ENCODE assay signal across 30 cellular contexts in genomic region chr20:62581806-62582205, GRCh38.
"Had no signal": no experiment of that assay in that cellular context is flagged by ENCODE, and none has a peak within 500 bp of the region (broad histone marks: within the 10 kb centered on the region; RNA-seq: fewer than 3 reads in every experiment).

No MANE protein-coding gene starts in this region.

- H3K27me3 ChIP-seq: cardiac muscle cell had no signal

- ATAC-seq: activated CD4-positive, CD25-positive, alpha-beta regulatory T cell treated with anti-CD3 and anti-CD28 coated beads, Interleukin-2, amount 50 U/mL, for 24 hours; left colon; natural killer cell treated with Interleukin-12 subunit alpha and Interleukin-12 subunit beta and Interleukin-15 and Interleukin-18, amount 100 ng/mL, for 72 hours had no signal

- H3K9me3 ChIP-seq: ascending aorta, colonic mucosa, esophagus squamous epithelium, neutrophil, sigmoid colon, uterus had no signal

- H3K36me3 ChIP-seq: ascending aorta, cardiac muscle cell, colonic mucosa, esophagus squamous epithelium, neutrophil, sigmoid colon, uterus, WERI-Rb-1 had no signal

- H3K27ac ChIP-seq: ascending aorta, cardiac muscle cell, colonic mucosa, epithelial cell of prostate, esophagus squamous epithelium, neutrophil, sigmoid colon, uterus, WERI-Rb-1 had no signal

- H3K4me3 ChIP-seq: ascending aorta, cardiac muscle cell, colonic mucosa, esophagus squamous epithelium, sigmoid colon, smooth muscle cell, uterus had no signal

- H3K4me1 ChIP-seq: ascending aorta, colonic mucosa, uterus had no signal

- DNase-seq: activated CD4-positive, alpha-beta T cell treated with anti-CD3 and anti-CD28 coated beads for 48 hours; activated CD4-positive, alpha-beta T cell treated with anti-CD3 and anti-CD28 coated beads, Interleukin-2, amount 50 U/mL, for 48 hours; activated CD8-positive, alpha-beta memory T cell treated with anti-CD3 and anti-CD28 coated beads, Interleukin-2, amount 50 U/mL, for 4 hours; activated effector memory CD4-positive, alpha-beta T cell treated with anti-CD3 and anti-CD28 coated beads, Interleukin-2, amount 50 U/mL, for 16 hours; activated naive CD4-positive, alpha-beta T cell treated with anti-CD3 and anti-CD28 coated beads for 36 hours; activated naive CD8-positive, alpha-beta T cell treated with anti-CD3 and anti-CD28 coated beads, Interleukin-2, amount 10 ng/mL, durations not matched to agents 7 days and 5 days; activated T-cell treated with anti-CD3 and anti-CD28 coated beads, Interleukin-2, amount 50 U/mL, for 1 hour; cerebellar nuclear complex; colonic mucosa; effector CD8-positive, alpha-beta T cell; esophagus squamous epithelium; foreskin melanocyte; islet precursor cell; left colon; sigmoid colon; stimulated activated CD4-positive, alpha-beta T cell treated with anti-CD3 and anti-CD28 coated beads, Interleukin-1b, Interleukin-23, amount 100 ng/mL, for 48 hours; stimulated activated CD4-positive, alpha-beta T cell treated with anti-CD3 and anti-CD28 coated beads, Interleukin-4, amount 100 ng/mL, for 4 hours; stimulated activated CD8-positive, alpha-beta memory T cell treated with anti-CD3 and anti-CD28 coated beads, Interleukin-4, amount 100 ng/mL, for 48 hours; stimulated activated naive CD8-positive, alpha-beta T cell treated with anti-CD3 and anti-CD28 coated beads, Interleukin-15, amount 100 ng/mL, for 72 hours; substantia nigra; T1000; uterus; WERI-Rb-1 had no signal

- H3K4me2 ChIP-seq: smooth muscle cell had no signal
